ENCODE assay signal across 8 cellular contexts in genomic region chr12:82688035-82688501, GRCh38. TPM values are rescaled to one million over a fixed set of nuclear protein-coding genes. Genes with fewer than 3 reads are reported as not detected.
DNase-seq lines count a peak whose midpoint lies in the region; ATAC-seq and TF ChIP-seq lines count a peak whose summit lies in the region.

No MANE protein-coding gene starts in this region.

- peak overlapping the region; percentile 95 to 100 for H3K4me3 Mint-ChIP-seq in activated T-cell treated with anti-CD3 and anti-CD28 coated beads, Interleukin-2, amount 50 U/mL, for 72 hours
- H3K4me3 Mint-ChIP-seq in endodermal cell (peak overlapping the region; percentile 70), neural crest cell (peak overlapping the region; percentile 92)

- H3K4me3 ChIP-seq in endodermal cell (ENCODE audit: low read length): peak overlapping the region; percentile 84

- TF ChIP-seq CTCF in endodermal cell (conservative IDR thresholded peaks at IDR 0.05): peak; percentile 58
- TF ChIP-seq CTCF in neural crest cell (conservative IDR thresholded peaks at IDR 0.05): peak; percentile 36

- H3K27ac ChIP-seq in endodermal cell (ENCODE audit: low read depth, low read length): no peak overlapping the region

- ATAC-seq in activated T-cell treated with anti-CD3 and anti-CD28 coated beads, Interleukin-2, amount 50 U/mL, for 72 hours (replicated peaks in 1 of 2): no peak
- ATAC-seq in HG03439 (IDR thresholded peaks at IDR 0.05; ENCODE audit: unreplicated experiment): no peak
- ATAC-seq in GM18873 (IDR thresholded peaks at IDR 0.05; ENCODE audit: low FRiP score, unreplicated experiment): no peak

- WGBS in endodermal cell (ENCODE audit: insufficient coverage in 1 of 2, insufficient read length in 1 of 2), 2 experiments: 15 to 26% methylated on average over 6 to 12 of the region's 12 CpGs

- peaks cover 8% of the 10 kb centered on the region for H3K27me3 Mint-ChIP-seq in activated T-cell treated with anti-CD3 and anti-CD28 coated beads, Interleukin-2, amount 50 U/mL, for 72 hours (ENCODE audit: low read depth)
- H3K27me3 Mint-ChIP-seq in endodermal cell (ENCODE audit: insufficient read depth) (peaks cover 10% of the 10 kb centered on the region), neural crest cell (ENCODE audit: low read depth) (peaks cover 20% of the 10 kb centered on the region)

- H3K9ac ChIP-seq in endodermal cell (ENCODE audit: extremely low read depth, low read length, poor library complexity, severe bottlenecking): peak overlapping the region; percentile 1

- no peaks in the 10 kb centered on the region for H3K36me3 ChIP-seq in endodermal cell (ENCODE audit: control insufficient read depth, insufficient read depth, low read length)

- peaks cover 16% of the 10 kb centered on the region for H3K27me3 ChIP-seq in endodermal cell (ENCODE audit: control insufficient read depth, insufficient read depth, low read length, poor library complexity, severe bottlenecking)

- H3K4me1 Mint-ChIP-seq in activated T-cell treated with anti-CD3 and anti-CD28 coated beads, Interleukin-2, amount 50 U/mL, for 72 hours (ENCODE audit: low read depth): peaks cover 16% of the 10 kb centered on the region
- H3K4me1 Mint-ChIP-seq in endodermal cell: peaks cover 16% of the 10 kb centered on the region
- H3K4me1 Mint-ChIP-seq in neural crest cell: peaks cover 29% of the 10 kb centered on the region

- peaks cover 0 to 1% of the 10 kb centered on the region in 2 donors for H3K36me3 Mint-ChIP-seq in activated T-cell treated with anti-CD3 and anti-CD28 coated beads, Interleukin-2, amount 50 U/mL, for 72 hours (ENCODE audit: insufficient read depth in 2 of 2)
- peaks cover under 1% of the 10 kb centered on the region for H3K36me3 Mint-ChIP-seq in endodermal cell (ENCODE audit: low read depth)
- no peaks in the 10 kb centered on the region for H3K36me3 Mint-ChIP-seq in neural crest cell (ENCODE audit: low read depth)

- peak overlapping the region; percentile 82 for H3K27ac Mint-ChIP-seq in activated T-cell treated with anti-CD3 and anti-CD28 coated beads, Interleukin-2, amount 50 U/mL, for 72 hours
- H3K27ac Mint-ChIP-seq in endodermal cell: peak overlapping the region; percentile 84
- peak overlapping the region; percentile 93 for H3K27ac Mint-ChIP-seq in neural crest cell (ENCODE audit: unreplicated experiment)

- DNase-seq in activated T-cell treated with anti-CD3 and anti-CD28 coated beads, Interleukin-2, amount 50 U/mL, for 72 hours: no peak
- no peak for DNase-seq in activated T-cell treated with anti-CD3 and anti-CD28 coated beads, Interleukin-2, amount 50 U/mL, for 48 hours
- DNase-seq in RPMI8226: peak; percentile 40
- DNase-seq in endodermal cell: no peak
- no peak for DNase-seq in neural crest cell (ENCODE audit: low read depth, low spot score)
- no peak for DNase-seq in iPS-NIHi7 (ENCODE audit: extremely low spot score)

- no peaks in the 10 kb centered on the region for H3K9me3 ChIP-seq in endodermal cell (ENCODE audit: control insufficient read depth, low read length)

- peaks cover 10% of the 10 kb centered on the region for H3K4me1 ChIP-seq in endodermal cell (ENCODE audit: control insufficient read depth, insufficient read depth, low read length)

- no peaks in the 10 kb centered on the region for H3K9me3 Mint-ChIP-seq in activated T-cell treated with anti-CD3 and anti-CD28 coated beads, Interleukin-2, amount 50 U/mL, for 72 hours
- no peaks in the 10 kb centered on the region for H3K9me3 Mint-ChIP-seq in endodermal cell
- no peaks in the 10 kb centered on the region for H3K9me3 Mint-ChIP-seq in neural crest cell

RNA-seq across cellular contexts. Expression of gene TMTC2, which starts 1.4 kb away (rescaled TPM):
- 1 to 10 TPM; 4.7 to 9.0 TPM for total RNA-seq in activated T-cell treated with anti-CD3 and anti-CD28 coated beads, Interleukin-2, amount 50 U/mL, for 72 hours
- total RNA-seq in endodermal cell: 10 to 100 TPM in 1 of 2 donors, 1 to 10 TPM in 1; 7.2 to 10.8 TPM
- polyA plus RNA-seq in endodermal cell (2013, experiment 1 of 2): 23.2 TPM
- polyA plus RNA-seq in endodermal cell (2013, experiment 2 of 2): 20.9 TPM
- 12.3 and 12.5 TPM in 2 replicates for total RNA-seq in neural crest cell
